8 cellular contexts compared by ENCODE assay signal in genomic region chr6:113642714-113643442, GRCh38.
DNase-seq lines count a peak whose midpoint lies in the region; ATAC-seq and TF ChIP-seq lines count a peak whose summit lies in the region.

No MANE protein-coding gene starts in this region.

- intact Hi-C loops in left lung (cut with DNase I), result no loop called here
- intact Hi-C loops in CD14-positive monocyte (cut with micrococcal nuclease), result no loop called here

- H3K4me3 ChIP-seq in left lung, result no peak overlapping the region

- H3K36me3 ChIP-seq in left lung, result no peaks in the 10 kb centered on the region

- peaks cover 3 to 36% of the 10 kb centered on the region in 2 donors for H3K4me1 ChIP-seq in left lung

- no peak for TF ChIP-seq CTCF in left lung (IDR thresholded peaks at IDR 0.05)
- no peak for TF ChIP-seq CTCF in CD14-positive monocyte (IDR thresholded peaks at IDR 0.05)

- no peak overlapping the region for H3K4me3 Mint-ChIP-seq in CD14-positive monocyte

- no peaks in the 10 kb centered on the region for H3K27me3 Mint-ChIP-seq in CD14-positive monocyte (ENCODE audit: low read depth in 3 of 3)

- H3K27me3 ChIP-seq in left lung, result no peaks in the 10 kb centered on the region

- no peaks in the 10 kb centered on the region for H3K9me3 Mint-ChIP-seq in CD14-positive monocyte

- H3K9me3 ChIP-seq in left lung, result no peaks in the 10 kb centered on the region

- no peaks in the 10 kb centered on the region for H3K36me3 Mint-ChIP-seq in CD14-positive monocyte

- ATAC-seq in GM19328 (IDR thresholded peaks at IDR 0.05; ENCODE audit: unreplicated experiment) (peak; percentile 90), HG03103 (IDR thresholded peaks at IDR 0.05; ENCODE audit: low read depth, unreplicated experiment) (peak; percentile 88), left lung (peak; percentile 88)

- peak overlapping the region in 3 of 7 donors; percentile 23 to 94 (median 79) for H3K27ac Mint-ChIP-seq in CD14-positive monocyte

- peaks cover 27% of the 10 kb centered on the region for H3K4me1 Mint-ChIP-seq in CD14-positive monocyte

- DNase-seq in COLO668 (lab: John Stamatoyannopoulos, UW; ENCODE audit: unreplicated experiment), result peak; percentile 92
- peak; percentile 66 for DNase-seq in NCI-H510A treated with DMSO at 0.1 percent for 48 hours (lab: John Stamatoyannopoulos, UW)
- peak in 1 of 2 donors; percentile 60 for DNase-seq in left lung
- DNase-seq in CD14-positive monocyte (ENCODE audit: low spot score), result no peak
- DNase-seq in midbrain (lab: John Stamatoyannopoulos, UW), result no peak
- no peak for DNase-seq in globus pallidus (ENCODE audit: low spot score)

- H3K27ac ChIP-seq in left lung, result peak overlapping the region in 1 of 2 donors; percentile 21

Comparison
In these comparisons a context has a peak if more than half of its experiments do, and no peak if none do; other contexts are left out.
1. DNase-seq: peak in COLO668 (single experiment) and NCI-H510A treated with DMSO at 0.1 percent for 48 hours (single experiment); none in CD14-positive monocyte (single experiment), midbrain (single experiment) and globus pallidus (single experiment).
2. Peak in every context shown above with its lines, with median percentiles within 50 percentile points of each other: ATAC-seq.